In the genomic region with DNA sequence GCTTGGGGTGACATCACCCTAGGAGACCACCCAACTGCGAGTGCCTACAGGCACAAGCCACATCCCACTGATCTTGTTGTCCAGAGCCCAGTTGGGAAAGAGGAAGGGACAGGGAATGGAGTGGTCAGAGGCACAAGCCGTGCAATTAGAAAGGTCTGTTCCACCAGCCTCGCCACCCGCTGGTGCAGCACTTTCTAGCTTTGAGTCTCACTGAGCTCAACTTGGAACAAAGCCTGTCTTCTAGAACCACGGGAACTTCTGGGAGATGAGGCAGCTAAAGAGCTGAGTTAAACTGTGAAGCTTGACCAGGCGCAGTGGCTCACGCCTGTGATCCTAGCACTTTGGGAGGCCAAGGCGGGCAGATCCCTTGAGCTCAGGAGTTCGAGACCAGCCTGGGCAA, we compare ENCODE assay signal across 31 cellular contexts. TPM values are rescaled to one million over a fixed set of nuclear protein-coding genes. Genes with fewer than 3 reads are reported as not detected.
DNase-seq lines count a peak whose midpoint lies in the region; ATAC-seq and TF ChIP-seq lines count a peak whose summit lies in the region.
"Had no signal": no experiment of that assay in that cellular context is flagged by ENCODE, and none has a peak within 500 bp of the region (broad histone marks: within the 10 kb centered on the region; RNA-seq: fewer than 3 reads in every experiment).

No MANE protein-coding gene starts in this region.

- no peak overlapping the region for H3K4me2 ChIP-seq in H9 (ENCODE audit: insufficient read depth, insufficient read length, low read length)
- H3K4me2 ChIP-seq: SK-N-SH had no signal

- no peaks in the 10 kb centered on the region for H3K23me2 ChIP-seq in H9 (ENCODE audit: insufficient read length, low read depth, low read length, poor library complexity, severe bottlenecking)

- no peak overlapping the region for H2BK20ac ChIP-seq in H9 (ENCODE audit: low read depth, low read length, poor library complexity, severe bottlenecking)

- H3K27ac ChIP-seq in heart left ventricle (no peak overlapping the region), RWPE2 (ENCODE audit: poor library complexity, severe bottlenecking) (no peak overlapping the region), spleen (no peak overlapping the region), H9 (ENCODE audit: insufficient read length, low read depth, low read length) (no peak overlapping the region)
- H3K27ac ChIP-seq: RWPE1 had no signal

- no peak overlapping the region for H2BK15ac ChIP-seq in H9 (ENCODE audit: low read depth, low read length)

- H2AK5ac ChIP-seq in H9 (ENCODE audit: insufficient read length, low read length): no peak overlapping the region

- DNase-seq in heart left ventricle (peak in 3 of 5 donors; percentile 5 to 22 (median 7)), Right ventricle myocardium inferior (ENCODE audit: missing footprints) (no peak), RWPE2 (ENCODE audit: low spot score) (peak; percentile 19), spleen (peak; percentile 54), H9 (no peak), mesothelial cell of epicardium (ENCODE audit: low spot score in 2 of 2, unreplicated experiment in 2 of 2) (no peak), MG63 (no peak)
- no peak for DNase-seq in naive thymus-derived CD8-positive, alpha-beta T cell
- DNase-seq: AML-193, C1 segment of cervical spinal cord, DMS 273 treated with DMSO at 0.1 percent for 48 hours, DMS79, EL, GDM1, GOT3, HCEC 1CT, IMR-90, KG1, MM.1S, NCI-H1048, NCI-H1417 treated with DMSO at 0.1 percent for 48 hours, NCI-H1694 treated with DMSO at 0.1 percent for 48 hours, NCI-H2081 treated with DMSO at 0.1 percent for 48 hours, NCI-H2171, NCI-H226, NCI-H510A, NCI-H69, SK-N-SH had no signal

- no peak overlapping the region for H3T11ph ChIP-seq in H9 (ENCODE audit: low read length)

- peak overlapping the region in 6 of 10 donors; percentile 9 to 59 (median 40) for H3K27ac Mint-ChIP-seq in naive thymus-derived CD8-positive, alpha-beta T cell
- H3K27ac Mint-ChIP-seq in H9: no peak overlapping the region
- H3K27ac Mint-ChIP-seq in mesothelial cell of epicardium: no peak overlapping the region

- H3K23ac ChIP-seq in H9 (ENCODE audit: insufficient read length, low read depth, low read length): no peak overlapping the region

- H3K79me1 ChIP-seq in H9 (ENCODE audit: insufficient read depth, low read depth, low read length, poor library complexity, severe bottlenecking): no peaks in the 10 kb centered on the region

- H2BK120ac ChIP-seq in H9 (ENCODE audit: low read depth, low read length, poor library complexity, severe bottlenecking): no peak overlapping the region

- WGBS in heart left ventricle, 4 donors: 81 to 96% (median 93%) methylated on average over 8 to 9 of the region's 9 CpGs
- 92 to 95% (median 93%) methylated on average over 9 of the region's 9 CpGs for WGBS in spleen, 5 donors
- WGBS in H9 (ENCODE audit: extremely low coverage, insufficient read length, low lambda C conversion rate): no CpG with 5 or more reads among the region's 9 CpGs

- peaks cover 16 to 45% (median 36%) of the 10 kb centered on the region in 4 donors for H3K4me1 Mint-ChIP-seq in naive thymus-derived CD8-positive, alpha-beta T cell
- H3K4me1 Mint-ChIP-seq in H9 (peaks cover 2 to 4% of the 10 kb centered on the region in 2 experiments; a peak in 3 of 4 replicates), mesothelial cell of epicardium (no peaks in the 10 kb centered on the region)

- no peaks in the 10 kb centered on the region for H4K20me1 ChIP-seq in H9 (ENCODE audit: control insufficient read depth, insufficient read depth, insufficient read length)

- H3K27me3 ChIP-seq in heart left ventricle (no peaks in the 10 kb centered on the region), RWPE2 (ENCODE audit: insufficient read depth, poor library complexity, severe bottlenecking) (no peaks in the 10 kb centered on the region), spleen (replicated peaks in 1 of 7) (no peaks in the 10 kb centered on the region), H9 (ENCODE audit: insufficient read depth, low read length) (no peaks in the 10 kb centered on the region), MG63 (no peaks in the 10 kb centered on the region)

- no peak overlapping the region for H3K9ac ChIP-seq in H9 (ENCODE audit: extremely low read depth, insufficient read length, low read length)
- H3K9ac ChIP-seq: SK-N-SH had no signal

- H3K4ac ChIP-seq in H9 (ENCODE audit: low read depth, low read length): no peak overlapping the region

- no peak overlapping the region for H3K4me3 Mint-ChIP-seq in naive thymus-derived CD8-positive, alpha-beta T cell
- H3K4me3 Mint-ChIP-seq in H9: no peak overlapping the region
- no peak overlapping the region for H3K4me3 Mint-ChIP-seq in mesothelial cell of epicardium
- H3K4me3 Mint-ChIP-seq: CD8-positive, alpha-beta memory T cell had no signal

- no peak overlapping the region for H4K5ac ChIP-seq in H9 (ENCODE audit: insufficient read length, low read depth, low read length)

- peaks cover 0 to 92% (median 67%) of the 10 kb centered on the region in 9 donors for H3K36me3 ChIP-seq in heart left ventricle
- H3K36me3 ChIP-seq in RWPE2 (ENCODE audit: low read depth): no peaks in the 10 kb centered on the region
- H3K36me3 ChIP-seq in spleen: peaks cover 0 to 100% (median 31%) of the 10 kb centered on the region in 6 donors
- H3K36me3 ChIP-seq in MG63: no peaks in the 10 kb centered on the region

- TF ChIP-seq POLR2A in heart left ventricle (IDR thresholded peaks at IDR 0.05) (no peak), spleen (IDR thresholded peaks at IDR 0.05) (no peak)

- POLR2A ChIA-PET in naive thymus-derived CD8-positive, alpha-beta T cell (lab: Charles Lee): interaction anchor here (0.6 to 11.2 kb wide), 5 partner anchors 7 to 130 kb away, joined by 3 to 146 read pairs (median 10); partner anchors contain the start of gene TPBGL

- no peak overlapping the region for H3K18ac ChIP-seq in H9 (ENCODE audit: insufficient read length, low read depth, low read length)

- H4K8ac ChIP-seq in H9 (replicated peaks; ENCODE audit: insufficient read length, low read depth, low read length): no peak overlapping the region

- no peaks in the 10 kb centered on the region for H3K79me2 ChIP-seq in H9 (ENCODE audit: insufficient read depth, low read length)

- no peak overlapping the region for H2BK12ac ChIP-seq in H9 (ENCODE audit: insufficient read length, low read depth, low read length)

- H3K4me1 ChIP-seq in heart left ventricle (peaks cover 0 to 9% (median 0%) of the 10 kb centered on the region in 12 donors), RWPE2 (ENCODE audit: insufficient read depth, poor library complexity, severe bottlenecking) (no peaks in the 10 kb centered on the region), spleen (peaks cover 0 to 74% (median 25%) of the 10 kb centered on the region in 6 donors), H9 (ENCODE audit: insufficient read depth, low read length) (no peaks in the 10 kb centered on the region)

- H3K56ac ChIP-seq in H9 (ENCODE audit: insufficient read length, low read depth, low read length): no peak overlapping the region

- H3K14ac ChIP-seq in H9 (ENCODE audit: insufficient read depth, low read length): no peak overlapping the region; the same call in 1 of the 2 replicates

- no peak overlapping the region for H2BK5ac ChIP-seq in H9 (ENCODE audit: insufficient read length, low read length)

- intact Hi-C loops in heart left ventricle (cut with DNase I) (no loop called here), Right ventricle myocardium inferior (cut with DNase I) (no loop called here), spleen (cut with DNase I; ENCODE audit: low total_unique reads) (no loop called here)

- no peaks in the 10 kb centered on the region for H3K27me3 Mint-ChIP-seq in naive thymus-derived CD8-positive, alpha-beta T cell
- H3K27me3 Mint-ChIP-seq in H9 (ENCODE audit: low read depth) (no peaks in the 10 kb centered on the region; the same call in none of the 2 replicates), mesothelial cell of epicardium (ENCODE audit: low read depth) (no peaks in the 10 kb centered on the region)
- H3K27me3 Mint-ChIP-seq: CD8-positive, alpha-beta memory T cell had no signal

- TF ChIP-seq CTCF in heart left ventricle (IDR thresholded peaks at IDR 0.05) (no peak), RWPE2 (IDR thresholded peaks at IDR 0.05; ENCODE audit: poor library complexity, severe bottlenecking) (no peak), spleen (IDR thresholded peaks at IDR 0.05 in 8 of 11, conservative IDR thresholded peaks at IDR 0.05 in 3 of 11) (no peak), H9 (conservative IDR thresholded peaks at IDR 0.05) (no peak), mesothelial cell of epicardium (IDR thresholded peaks at IDR 0.05; ENCODE audit: unreplicated experiment) (no peak)

- no peak overlapping the region for H4K91ac ChIP-seq in H9 (ENCODE audit: insufficient read length, low read depth, low read length)

- no peaks in the 10 kb centered on the region for H3K9me3 ChIP-seq in heart left ventricle
- no peaks in the 10 kb centered on the region for H3K9me3 ChIP-seq in RWPE2 (ENCODE audit: severe bottlenecking)
- H3K9me3 ChIP-seq in spleen: no peaks in the 10 kb centered on the region
- H3K9me3 ChIP-seq in H9 (ENCODE audit: control insufficient read depth, low read depth, low read length): no peaks in the 10 kb centered on the region
- H3K9me3 ChIP-seq in MG63: no peaks in the 10 kb centered on the region
- H3K9me3 ChIP-seq: SK-N-SH had no signal

- no peak overlapping the region for H3K4me3 ChIP-seq in heart left ventricle
- H3K4me3 ChIP-seq in RWPE2 (ENCODE audit: severe bottlenecking): no peak overlapping the region
- no peak overlapping the region for H3K4me3 ChIP-seq in spleen
- no peak overlapping the region for H3K4me3 ChIP-seq in MG63
- H3K4me3 ChIP-seq: GM12878 had no signal

- peaks cover 0 to 36% (median 6%) of the 10 kb centered on the region in 3 donors for H3K36me3 Mint-ChIP-seq in naive thymus-derived CD8-positive, alpha-beta T cell
- H3K36me3 Mint-ChIP-seq in H9 (ENCODE audit: insufficient read depth in 1 of 3, low read depth in 3 of 3) (peaks cover 0 to 7% (median 0%) of the 10 kb centered on the region in 3 experiments; a peak in 1 of 7 replicates), mesothelial cell of epicardium (no peaks in the 10 kb centered on the region)

- no peak overlapping the region for H2AFZ ChIP-seq in H9 (ENCODE audit: low read length)

- no peaks in the 10 kb centered on the region for H3K9me3 Mint-ChIP-seq in naive thymus-derived CD8-positive, alpha-beta T cell
- no peaks in the 10 kb centered on the region for H3K9me3 Mint-ChIP-seq in H9
- H3K9me3 Mint-ChIP-seq in mesothelial cell of epicardium: no peaks in the 10 kb centered on the region
- H3K9me3 Mint-ChIP-seq: CD8-positive, alpha-beta memory T cell had no signal

- ATAC-seq in heart left ventricle: no peak
- ATAC-seq in Right ventricle myocardium inferior: no peak
- no peak for ATAC-seq in RWPE2 (ENCODE audit: low read depth)
- ATAC-seq in naive thymus-derived CD8-positive, alpha-beta T cell: no peak
- ATAC-seq: GM12878 had no signal

RNA-seq across cellular contexts. Expression of gene TPBGL, which starts 29.3 kb away (rescaled TPM):
- total RNA-seq in heart left ventricle (1 to 10 TPM in 1 of 9 donors, under 1 TPM in 4, not detected in 4; 0.08 to 1.0 (median 0.19) TPM), Right ventricle myocardium inferior (0.16 TPM), spleen (under 1 TPM in 4 of 7 donors, not detected in 3; 0.16 to 0.59 (median 0.23) TPM), H9 (2021) (0.61 and 0.64 TPM in 2 replicates), mesothelial cell of epicardium (0.07 to 0.11 TPM (median 0.11 TPM) in 3 replicates)
- polyA plus RNA-seq in heart left ventricle (under 1 TPM in 1 of 2 donors, not detected in 1; 0.07 TPM), spleen (under 1 TPM; 0.10 to 0.15 (median 0.11) TPM)
- total RNA-seq in naive thymus-derived CD8-positive, alpha-beta T cell: under 1 TPM; 0.16 TPM
- under 1 TPM; 0.09 to 0.24 (median 0.12) TPM for polyA plus RNA-seq in naive thymus-derived CD8-positive, alpha-beta T cell
- total RNA-seq in MG63 (2014; rRNA removed; shearing (Covaris generic); ENCODE audit: low replicate concordance): not detected in 2 replicates
- total RNA-seq: GM12878, IMR-90 had no signal
- polyA plus RNA-seq: GM12878, IMR-90 had no signal

Comparison
In these comparisons a context has a peak if more than half of its experiments do, and no peak if none do; other contexts are left out.
1. DNase-seq: peak in heart left ventricle (3 of 5), RWPE2 (single experiment) and spleen (single experiment); none in Right ventricle myocardium inferior (single experiment), naive thymus-derived CD8-positive, alpha-beta T cell (0 of 10), H9 (single experiment), mesothelial cell of epicardium (0 of 2) and MG63 (single experiment).
2. H3K27ac Mint-ChIP-seq: peak in naive thymus-derived CD8-positive, alpha-beta T cell (6 of 10); none in H9 (0 of 3) and mesothelial cell of epicardium (single experiment).